Comparison of ENCODE assay signal across 14 cellular contexts in the genomic region with DNA sequence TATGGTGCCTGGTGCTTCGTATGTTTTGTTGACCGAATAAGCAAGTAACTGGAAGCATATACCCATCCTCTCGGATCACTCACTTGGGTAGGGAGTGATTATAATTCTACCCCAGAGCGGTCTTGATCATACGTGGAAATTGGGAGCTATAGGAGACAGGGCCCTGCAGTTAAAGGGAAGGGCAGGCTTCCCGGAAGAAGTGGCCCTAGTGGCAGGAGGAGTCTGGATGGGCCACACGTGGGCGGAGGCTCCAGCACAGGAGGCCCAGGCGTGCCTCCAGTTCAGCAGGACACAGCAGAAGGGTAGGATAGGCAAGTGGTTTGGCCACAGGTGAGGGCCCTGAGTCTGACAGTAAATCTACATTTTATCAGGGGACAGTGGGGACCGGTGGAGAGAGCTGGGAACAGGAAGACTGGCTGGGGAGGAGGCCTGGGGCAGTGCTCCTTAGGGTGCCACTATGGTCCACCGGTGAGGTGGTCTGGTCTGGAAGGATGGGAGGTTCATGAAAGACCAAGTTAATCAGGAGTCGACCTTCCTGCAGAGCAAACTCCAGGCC. TPM values are rescaled to one million over a fixed set of nuclear protein-coding genes. Genes with fewer than 3 reads are reported as not detected.
DNase-seq lines count a peak whose midpoint lies in the region; ATAC-seq, FAIRE-seq and TF ChIP-seq lines count a peak whose summit lies in the region.
"Had no signal": no experiment of that assay in that cellular context is flagged by ENCODE, and none has a peak within 500 bp of the region (broad histone marks: within the 10 kb centered on the region; RNA-seq: fewer than 3 reads in every experiment).

No MANE protein-coding gene starts in this region.

- H3K4me3 Mint-ChIP-seq in natural killer cell treated with Interleukin-12 subunit alpha and Interleukin-12 subunit beta and Interleukin-15 and Interleukin-18, amount 100 ng/mL, for 72 hours: peak overlapping the region; percentile 79

- 50% methylated on average over 12 of the region's 12 CpGs for WGBS in K562 (ENCODE audit: insufficient coverage, low coverage, missing lambda C conversion rate)

- no peaks in the 10 kb centered on the region for H3K36me3 Mint-ChIP-seq in natural killer cell treated with Interleukin-12 subunit alpha and Interleukin-12 subunit beta and Interleukin-15 and Interleukin-18, amount 100 ng/mL, for 72 hours

- no peaks in the 10 kb centered on the region for H3K9me3 Mint-ChIP-seq in natural killer cell treated with Interleukin-12 subunit alpha and Interleukin-12 subunit beta and Interleukin-15 and Interleukin-18, amount 100 ng/mL, for 72 hours

- H3K79me2 ChIP-seq in K562 (ENCODE audit: control insufficient read depth, insufficient read depth, low read length): peaks cover 16% of the 10 kb centered on the region

- no peak for TF ChIP-seq EP300 in K562 (IDR thresholded peaks at IDR 0.05; ENCODE audit: low read length)

- H3K4me1 ChIP-seq in right atrium auricular region: peaks cover 0 to 12% of the 10 kb centered on the region in 2 donors
- peaks cover 19 to 37% of the 10 kb centered on the region in 2 experiments for H3K4me1 ChIP-seq in K562 (replicated peaks in 1 of 2; ENCODE audit: control insufficient read depth in 2 of 2, insufficient read depth in 2 of 2, low read length in 2 of 2)

- H3K36me3 ChIP-seq in right atrium auricular region (no peaks in the 10 kb centered on the region), K562 (ENCODE audit: control insufficient read depth, insufficient read depth, low read length) (no peaks in the 10 kb centered on the region)
- H3K36me3 ChIP-seq: BLaER1 treated with 17β-estradiol and CSF1 and Interleukin-3, amounts not matched to agents 10 nM and 100 nM; brain microvascular endothelial cell; left lung had no signal

- TF ChIP-seq RAD21 in K562 (CRISPR knock-in tag; conservative IDR thresholded peaks at IDR 0.05 in 1 of 2, IDR thresholded peaks at IDR 0.05 in 1 of 2): no peak

- H3K4me1 Mint-ChIP-seq in natural killer cell treated with Interleukin-12 subunit alpha and Interleukin-12 subunit beta and Interleukin-15 and Interleukin-18, amount 100 ng/mL, for 72 hours (ENCODE audit: low read depth in 2 of 2): peaks cover 11 to 14% of the 10 kb centered on the region in 2 donors

- peak; percentile 11 for FAIRE-seq in K562 (lab: Jason Lieb, UNC)

- CTCF ChIA-PET in K562 (lab: Yijun Ruan, JAX; ENCODE audit: low intra/inter-chr PET ratio): no interaction called here

- no peaks in the 10 kb centered on the region for H3K27me3 Mint-ChIP-seq in natural killer cell treated with Interleukin-12 subunit alpha and Interleukin-12 subunit beta and Interleukin-15 and Interleukin-18, amount 100 ng/mL, for 72 hours

- BruUV-seq in K562 (replicated peaks; lab: Mats Ljungman, UMichigan): no TSS peak

- POLR2A ChIA-PET in K562 (lab: Yijun Ruan, JAX): interaction anchor here (0.6 to 1.3 kb wide), 4 partner anchors 9 to 125 kb away, joined by 3 to 12 read pairs (median 3); no protein-coding TSS in a partner anchor

- peak overlapping the region; percentile 79 for H2AFZ ChIP-seq in K562 (ENCODE audit: low read depth, low read length)

- DNase-seq in right atrium auricular region (ENCODE audit: low spot score) (no peak), cardiac septum (ENCODE audit: low spot score) (no peak), K562 (ENCODE audit: extremely low read depth in 1 of 4, low spot score in 3 of 4) (peak; percentile 17 to 50 (median 20))
- no peak for DNase-seq in natural killer cell treated with Interleukin-12 subunit alpha and Interleukin-12 subunit beta and Interleukin-15 and Interleukin-18, amount 100 ng/mL, for 72 hours (ENCODE audit: low spot score)
- no peak for DNase-seq in effector CD8-positive, alpha-beta T cell (lab: John Stamatoyannopoulos, UW)
- DNase-seq: activated CD4-positive, alpha-beta T cell treated with anti-CD3 and anti-CD28 coated beads for 48 hours; brain microvascular endothelial cell; foreskin fibroblast; NCI-H2029 had no signal

- H3K9ac ChIP-seq in K562 (ENCODE audit: insufficient read depth in 1 of 2, low read depth in 2 of 2, low read length in 2 of 2): peak overlapping the region; percentile 72 to 92

- H3K4me3 ChIP-seq in right atrium auricular region (no peak overlapping the region), K562 (no peak overlapping the region)

- intact Hi-C loops in cardiac septum (cut with DNase I) (no loop called here), K562 (cut with micrococcal nuclease) (no loop called here)

- H3K9me3 ChIP-seq in right atrium auricular region (no peaks in the 10 kb centered on the region), K562 (replicated peaks; ENCODE audit: control insufficient read depth, insufficient read depth, low read depth, low read length) (no peaks in the 10 kb centered on the region)
- H3K9me3 ChIP-seq: BLaER1 treated with 17β-estradiol and CSF1 and Interleukin-3, amounts not matched to agents 10 nM and 100 nM; left lung had no signal

- TF ChIP-seq POLR2A in K562 (conservative IDR thresholded peaks at IDR 0.05): no peak

- peak; percentile 4; the same call in 1 of the 3 replicates for ATAC-seq in K562
- no peak for ATAC-seq in natural killer cell treated with Interleukin-12 subunit alpha and Interleukin-12 subunit beta and Interleukin-15 and Interleukin-18, amount 100 ng/mL, for 72 hours
- no peak for ATAC-seq in HG03439 (IDR thresholded peaks at IDR 0.05; ENCODE audit: unreplicated experiment)
- ATAC-seq in GM19397 (IDR thresholded peaks at IDR 0.05; ENCODE audit: unreplicated experiment): no peak
- ATAC-seq in GM21515 (IDR thresholded peaks at IDR 0.05; ENCODE audit: unreplicated experiment): no peak

- no peaks in the 10 kb centered on the region for H3K9me1 ChIP-seq in K562 (ENCODE audit: control insufficient read depth, insufficient read depth, low read length)

- H3K27ac Mint-ChIP-seq in natural killer cell treated with Interleukin-12 subunit alpha and Interleukin-12 subunit beta and Interleukin-15 and Interleukin-18, amount 100 ng/mL, for 72 hours: peak overlapping the region; percentile 53 to 77

- in situ Hi-C loops in K562 (cut with MboI): no loop called here

- TF ChIP-seq CTCF in right atrium auricular region (IDR thresholded peaks at IDR 0.05): no peak
- no peak for TF ChIP-seq CTCF in K562 (IDR thresholded peaks at IDR 0.05 in 2 of 3, conservative IDR thresholded peaks at IDR 0.05 in 1 of 3; ENCODE audit: insufficient read depth in 2 of 3, low read depth in 1 of 3, low read length in 3 of 3)

- H4K20me1 ChIP-seq in K562 (replicated peaks; ENCODE audit: control insufficient read depth, insufficient read depth, low read length): no peaks in the 10 kb centered on the region

- no peaks in the 10 kb centered on the region for H3K27me3 ChIP-seq in right atrium auricular region
- H3K27me3 ChIP-seq in K562 (ENCODE audit: control insufficient read depth in 2 of 2, insufficient read depth in 2 of 2, low read length in 2 of 2): no peaks in the 10 kb centered on the region
- H3K27me3 ChIP-seq: BLaER1 treated with 17β-estradiol and CSF1 and Interleukin-3, amounts not matched to agents 10 nM and 100 nM; brain microvascular endothelial cell; left lung had no signal

- H3K27ac ChIP-seq in right atrium auricular region: peak overlapping the region; percentile 96 to 98
- H3K27ac ChIP-seq in K562 (ENCODE audit: extremely low read depth, low read depth, low read length): peak overlapping the region; percentile 98
- H3K27ac ChIP-seq: brain microvascular endothelial cell had no signal

- peak overlapping the region; percentile 82 for H3K4me2 ChIP-seq in K562 (ENCODE audit: insufficient read depth, low read length)

RNA-seq across cellular contexts. Expression of a gene that starts 23.5 kb away (rescaled TPM):
- total RNA-seq in right atrium auricular region: 10 to 100 TPM; 31.3 to 36.3 TPM
- 44.3 TPM for total RNA-seq in cardiac septum
- 30.4 and 53.6 TPM in 2 replicates for total RNA-seq in K562 (2011; cell fraction: chromatin; rRNA removed; ENCODE audit: low replicate concordance)
- total RNA-seq in K562 (2011; cell fraction: nucleolus; rRNA removed): 21.0 and 21.6 TPM in 2 replicates
- 32.7 and 52.1 TPM in 2 replicates for total RNA-seq in K562 (2011; cell fraction: nucleoplasm; rRNA removed)
- total RNA-seq in K562 (2014; rRNA removed): 45.3 and 46.7 TPM in 2 replicates
- total RNA-seq in K562 (2014; rRNA removed; fragmentation: Illumina TruSeq; extraction: Trizol): 70.8 and 81.3 TPM in 2 replicates
- 44.3 and 53.0 TPM in 2 replicates for total RNA-seq in K562 (2015; rRNA removed; fragmentation: Illumina TruSeq; extraction: Trizol)
- total RNA-seq in K562 (2021): 74.2 and 76.9 TPM in 2 replicates
- 35.4 and 55.0 TPM in 2 replicates for polyA plus RNA-seq in K562 (2011; rRNA removed)
- 16.4 TPM in 2 replicates for polyA plus RNA-seq in K562 (2011; cell fraction: cytosol; rRNA removed)
- polyA plus RNA-seq in K562 (2011; cell fraction: nucleus; rRNA removed): 22.7 and 24.9 TPM in 2 replicates
- polyA plus RNA-seq in K562 (2012): 44.5 and 48.2 TPM in 2 replicates
- polyA plus RNA-seq in K562 (2014; fragmentation: Illumina TruSeq; extraction: Trizol): 43.9 and 46.5 TPM in 2 replicates
- polyA plus RNA-seq in K562 (2014; fragmentation: Nextera tagmentation; extraction: Ambion mirVana): 10 to 100 TPM; 20.8 to 21.0 TPM
- polyA plus RNA-seq in K562 (2014; rRNA removed): 28.8 and 29.0 TPM in 2 replicates
- polyA minus RNA-seq in K562 (2011; rRNA and poly(A)+ RNA removed): 33.4 and 50.0 TPM in 2 replicates
- 21.0 and 27.0 TPM in 2 replicates for polyA minus RNA-seq in K562 (2011; cell fraction: cytosol; rRNA and poly(A)+ RNA removed)
- 11.6 and 19.1 TPM in 2 replicates for polyA minus RNA-seq in K562 (2011; cell fraction: nucleus; rRNA and poly(A)+ RNA removed)
- 10 to 100 TPM; 59.7 to 75.7 TPM for total RNA-seq in natural killer cell treated with Interleukin-12 subunit alpha and Interleukin-12 subunit beta and Interleukin-15 and Interleukin-18, amount 100 ng/mL, for 72 hours

RNA-seq across cellular contexts. Expression of a gene that starts 56.0 kb away (rescaled TPM):
- total RNA-seq in right atrium auricular region (not detected), cardiac septum (not detected), K562 (2014; rRNA removed) (2.7 and 2.9 TPM in 2 replicates), K562 (2014; rRNA removed; fragmentation: Illumina TruSeq; extraction: Trizol) (0.19 and 0.44 TPM in 2 replicates), K562 (2015; rRNA removed; fragmentation: Illumina TruSeq; extraction: Trizol) (0.34 and 0.36 TPM in 2 replicates), K562 (2021) (2.7 TPM in 2 replicates)
- 2.6 and 7.4 TPM in 2 replicates for total RNA-seq in K562 (2011; cell fraction: chromatin; rRNA removed; ENCODE audit: low replicate concordance)
- total RNA-seq in K562 (2011; cell fraction: nucleolus; rRNA removed): 4.3 and 4.8 TPM in 2 replicates
- total RNA-seq in K562 (2011; cell fraction: nucleoplasm; rRNA removed): 2.5 and 2.8 TPM in 2 replicates
- polyA plus RNA-seq in K562 (2011; rRNA removed) (0.46 and 1.1 TPM in 2 replicates), K562 (2014; fragmentation: Illumina TruSeq; extraction: Trizol) (0.22 and 0.76 TPM in 2 replicates), K562 (2014; fragmentation: Nextera tagmentation; extraction: Ambion mirVana) (under 1 TPM; 0.57 to 0.70 TPM), K562 (2014; rRNA removed) (0.42 and 2.7 TPM in 2 replicates)
- polyA plus RNA-seq in K562 (2011; cell fraction: cytosol; rRNA removed): 0.41 and 3.5 TPM in 2 replicates
- polyA plus RNA-seq in K562 (2011; cell fraction: nucleus; rRNA removed): 1.4 and 6.6 TPM in 2 replicates
- 1.4 and 4.2 TPM in 2 replicates for polyA plus RNA-seq in K562 (2012)
- polyA minus RNA-seq in K562 (2011; rRNA and poly(A)+ RNA removed): 0.09 and 0.32 TPM in 2 replicates
- 1.2 and 2.5 TPM in 2 replicates for polyA minus RNA-seq in K562 (2011; cell fraction: cytosol; rRNA and poly(A)+ RNA removed)
- polyA minus RNA-seq in K562 (2011; cell fraction: nucleus; rRNA and poly(A)+ RNA removed): 0.78 and 1.5 TPM in 2 replicates
- total RNA-seq in natural killer cell treated with Interleukin-12 subunit alpha and Interleukin-12 subunit beta and Interleukin-15 and Interleukin-18, amount 100 ng/mL, for 72 hours: under 1 TPM in 1 of 2 donors, not detected in 1; 0.33 TPM

Comparison
In these comparisons a context has a peak if more than half of its experiments do, and no peak if none do; other contexts are left out.
1. DNase-seq: peak in K562 (4 of 4); none in right atrium auricular region (single experiment), cardiac septum (single experiment), natural killer cell treated with Interleukin-12 subunit alpha and Interleukin-12 subunit beta and Interleukin-15 and Interleukin-18, amount 100 ng/mL, for 72 hours (single experiment) and effector CD8-positive, alpha-beta T cell (single experiment).